ENCODE assay signal across 1 cellular context in the genomic region with DNA sequence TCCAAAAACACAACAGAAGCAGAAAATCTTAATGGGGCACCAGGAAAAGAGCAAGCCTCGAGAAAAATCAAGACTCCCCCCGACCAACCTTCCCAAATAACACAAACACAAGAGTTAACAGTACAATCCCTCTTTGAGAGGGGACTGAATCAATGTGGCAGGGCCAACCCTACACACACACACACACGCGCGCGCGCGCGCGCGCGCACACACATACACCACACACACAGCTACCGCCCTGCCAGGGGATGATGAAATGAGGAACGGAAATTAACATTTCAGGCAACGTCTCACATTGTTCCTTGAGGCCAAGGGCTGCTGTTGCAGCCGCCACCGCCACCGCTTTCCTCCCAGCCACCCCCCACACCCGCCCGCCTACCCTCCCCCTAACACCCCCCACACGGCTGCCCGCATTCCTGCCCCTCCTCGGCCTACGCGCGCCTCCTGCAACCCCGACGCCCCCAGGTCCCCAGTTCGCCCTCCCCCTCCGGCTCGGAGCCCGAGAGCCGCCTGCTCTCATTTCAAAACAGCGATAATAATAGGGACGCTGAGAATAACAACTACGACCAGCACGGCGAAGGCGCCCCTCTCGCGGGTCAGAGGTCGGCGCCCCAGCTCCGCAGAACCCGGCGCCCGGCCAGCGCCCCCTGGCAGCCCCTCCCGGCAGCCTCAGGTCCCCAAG.
A peak's percentile ranks its signal among the peaks of the same experiment; 100 is the strongest.
TF ChIP-seq lines count a peak whose summit lies in the region.

No MANE protein-coding gene starts in this region.

TF ChIP-seq in K562, 482 proteins besides CTCF, POLR2A, EP300 and RAD21 (continued from another document and continues in another):
- TF ChIP-seq, protein P1, sequence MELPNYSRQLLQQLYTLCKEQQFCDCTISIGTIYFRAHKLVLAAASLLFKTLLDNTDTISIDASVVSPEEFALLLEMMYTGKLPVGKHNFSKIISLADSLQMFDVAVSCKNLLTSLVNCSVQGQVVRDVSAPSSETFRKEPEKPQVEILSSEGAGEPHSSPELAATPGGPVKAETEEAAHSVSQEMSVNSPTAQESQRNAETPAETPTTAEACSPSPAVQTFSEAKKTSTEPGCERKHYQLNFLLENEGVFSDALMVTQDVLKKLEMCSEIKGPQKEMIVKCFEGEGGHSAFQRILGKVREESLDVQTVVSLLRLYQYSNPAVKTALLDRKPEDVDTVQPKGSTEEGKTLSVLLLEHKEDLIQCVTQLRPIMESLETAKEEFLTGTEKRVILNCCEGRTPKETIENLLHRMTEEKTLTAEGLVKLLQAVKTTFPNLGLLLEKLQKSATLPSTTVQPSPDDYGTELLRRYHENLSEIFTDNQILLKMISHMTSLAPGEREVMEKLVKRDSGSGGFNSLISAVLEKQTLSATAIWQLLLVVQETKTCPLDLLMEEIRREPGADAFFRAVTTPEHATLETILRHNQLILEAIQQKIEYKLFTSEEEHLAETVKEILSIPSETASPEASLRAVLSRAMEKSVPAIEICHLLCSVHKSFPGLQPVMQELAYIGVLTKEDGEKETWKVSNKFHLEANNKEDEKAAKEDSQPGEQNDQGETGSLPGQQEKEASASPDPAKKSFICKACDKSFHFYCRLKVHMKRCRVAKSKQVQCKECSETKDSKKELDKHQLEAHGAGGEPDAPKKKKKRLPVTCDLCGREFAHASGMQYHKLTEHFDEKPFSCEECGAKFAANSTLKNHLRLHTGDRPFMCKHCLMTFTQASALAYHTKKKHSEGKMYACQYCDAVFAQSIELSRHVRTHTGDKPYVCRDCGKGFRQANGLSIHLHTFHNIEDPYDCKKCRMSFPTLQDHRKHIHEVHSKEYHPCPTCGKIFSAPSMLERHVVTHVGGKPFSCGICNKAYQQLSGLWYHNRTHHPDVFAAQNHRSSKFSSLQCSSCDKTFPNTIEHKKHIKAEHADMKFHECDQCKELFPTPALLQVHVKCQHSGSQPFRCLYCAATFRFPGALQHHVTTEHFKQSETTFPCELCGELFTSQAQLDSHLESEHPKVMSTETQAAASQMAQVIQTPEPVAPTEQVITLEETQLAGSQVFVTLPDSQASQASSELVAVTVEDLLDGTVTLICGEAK (IDR thresholded peaks at IDR 0.05): 0 out of 2 replicates have a peak, but pooled peaks have one; percentile 54
- TF ChIP-seq, protein P1 (CRISPR knock-in tag; IDR thresholded peaks at IDR 0.05): no peak
- peak; percentile 42 for TF ChIP-seq NFIC (IDR thresholded peaks at IDR 0.05)
- peak in 1 of 2 experiments; percentile 61; a peak in 2 of 4 replicates for TF ChIP-seq TBL1XR1 (IDR thresholded peaks at IDR 0.05; ENCODE audit: low read length in 2 of 2)
- no peak for TF ChIP-seq CBFA2T2 (conservative IDR thresholded peaks at IDR 0.05)
- TF ChIP-seq PRPF4 (IDR thresholded peaks at IDR 0.05; ENCODE audit: insufficient read depth, low read depth, low read length, poor library complexity, severe bottlenecking): peak; percentile 61
- peak; percentile 44; the same call in 1 of the 2 replicates for TF ChIP-seq GABPB1 (CRISPR knock-in tag; IDR thresholded peaks at IDR 0.05)
- TF ChIP-seq STAT5B (CRISPR knock-in tag; IDR thresholded peaks at IDR 0.05): no peak
- peak; percentile 16 for TF ChIP-seq PRDM10 (IDR thresholded peaks at IDR 0.05; ENCODE audit: partially characterized antibody)
- TF ChIP-seq, protein P2, sequence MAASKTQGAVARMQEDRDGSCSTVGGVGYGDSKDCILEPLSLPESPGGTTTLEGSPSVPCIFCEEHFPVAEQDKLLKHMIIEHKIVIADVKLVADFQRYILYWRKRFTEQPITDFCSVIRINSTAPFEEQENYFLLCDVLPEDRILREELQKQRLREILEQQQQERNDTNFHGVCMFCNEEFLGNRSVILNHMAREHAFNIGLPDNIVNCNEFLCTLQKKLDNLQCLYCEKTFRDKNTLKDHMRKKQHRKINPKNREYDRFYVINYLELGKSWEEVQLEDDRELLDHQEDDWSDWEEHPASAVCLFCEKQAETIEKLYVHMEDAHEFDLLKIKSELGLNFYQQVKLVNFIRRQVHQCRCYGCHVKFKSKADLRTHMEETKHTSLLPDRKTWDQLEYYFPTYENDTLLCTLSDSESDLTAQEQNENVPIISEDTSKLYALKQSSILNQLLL (CRISPR knock-in tag; IDR thresholded peaks at IDR 0.05; ENCODE audit: borderline replicate concordance): no peak
- no peak for TF ChIP-seq MTA2 (IDR thresholded peaks at IDR 0.05; ENCODE audit: low read depth)
- TF ChIP-seq, protein P3, sequence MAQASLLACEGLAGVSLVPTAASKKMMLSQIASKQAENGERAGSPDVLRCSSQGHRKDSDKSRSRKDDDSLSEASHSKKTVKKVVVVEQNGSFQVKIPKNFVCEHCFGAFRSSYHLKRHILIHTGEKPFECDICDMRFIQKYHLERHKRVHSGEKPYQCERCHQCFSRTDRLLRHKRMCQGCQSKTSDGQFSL (CRISPR knock-in tag; IDR thresholded peaks at IDR 0.05): peak; percentile 81
- TF ChIP-seq, protein P3 (tag; IDR thresholded peaks at IDR 0.05): peak in 1 of 2 experiments; percentile 89; a peak in 2 of 4 replicates
- no peak for TF ChIP-seq CHD2 (IDR thresholded peaks at IDR 0.05; ENCODE audit: low read depth, low read length)
- no peak for TF ChIP-seq EZH2 (IDR thresholded peaks at IDR 0.05; ENCODE audit: borderline replicate concordance, low read depth, low read length)
- no peak; the same call in 1 of the 2 replicates for TF ChIP-seq L3MBTL2 (IDR thresholded peaks at IDR 0.05)
- TF ChIP-seq HDGF (IDR thresholded peaks at IDR 0.05): 0 out of 2 replicates have a peak, but pooled peaks have one; percentile 40
- peak in 1 of 2 experiments; percentile 74; a peak in 1 of 4 replicates for TF ChIP-seq TEAD1 (CRISPR knock-in tag; IDR thresholded peaks at IDR 0.05)
- peak; percentile 48; the same call in 1 of the 2 replicates for TF ChIP-seq SUPT5H (IDR thresholded peaks at IDR 0.05)
- peak; percentile 34; the same call in 1 of the 2 replicates for TF ChIP-seq GATAD2A (IDR thresholded peaks at IDR 0.05)
- peak; percentile 82 for TF ChIP-seq POLR2G (IDR thresholded peaks at IDR 0.05; ENCODE audit: low read depth, low read length)
- TF ChIP-seq U2AF2 (optimal IDR thresholded peaks at IDR 0.05; ENCODE audit: low read depth, low read length): no peak
- TF ChIP-seq SREBF1 (IDR thresholded peaks at IDR 0.05; ENCODE audit: borderline replicate concordance, low read depth, low read length): no peak
- TF ChIP-seq LARP7 (IDR thresholded peaks at IDR 0.05): peak; percentile 64; the same call in 1 of the 2 replicates
- TF ChIP-seq, protein P4, sequence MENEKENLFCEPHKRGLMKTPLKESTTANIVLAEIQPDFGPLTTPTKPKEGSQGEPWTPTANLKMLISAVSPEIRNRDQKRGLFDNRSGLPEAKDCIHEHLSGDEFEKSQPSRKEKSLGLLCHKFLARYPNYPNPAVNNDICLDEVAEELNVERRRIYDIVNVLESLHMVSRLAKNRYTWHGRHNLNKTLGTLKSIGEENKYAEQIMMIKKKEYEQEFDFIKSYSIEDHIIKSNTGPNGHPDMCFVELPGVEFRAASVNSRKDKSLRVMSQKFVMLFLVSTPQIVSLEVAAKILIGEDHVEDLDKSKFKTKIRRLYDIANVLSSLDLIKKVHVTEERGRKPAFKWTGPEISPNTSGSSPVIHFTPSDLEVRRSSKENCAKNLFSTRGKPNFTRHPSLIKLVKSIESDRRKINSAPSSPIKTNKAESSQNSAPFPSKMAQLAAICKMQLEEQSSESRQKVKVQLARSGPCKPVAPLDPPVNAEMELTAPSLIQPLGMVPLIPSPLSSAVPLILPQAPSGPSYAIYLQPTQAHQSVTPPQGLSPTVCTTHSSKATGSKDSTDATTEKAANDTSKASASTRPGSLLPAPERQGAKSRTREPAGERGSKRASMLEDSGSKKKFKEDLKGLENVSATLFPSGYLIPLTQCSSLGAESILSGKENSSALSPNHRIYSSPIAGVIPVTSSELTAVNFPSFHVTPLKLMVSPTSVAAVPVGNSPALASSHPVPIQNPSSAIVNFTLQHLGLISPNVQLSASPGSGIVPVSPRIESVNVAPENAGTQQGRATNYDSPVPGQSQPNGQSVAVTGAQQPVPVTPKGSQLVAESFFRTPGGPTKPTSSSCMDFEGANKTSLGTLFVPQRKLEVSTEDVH (IDR thresholded peaks at IDR 0.05; ENCODE audit: low read depth, partially characterized antibody): peak; percentile 83
- TF ChIP-seq PREB (CRISPR knock-in tag; IDR thresholded peaks at IDR 0.05): no peak
- peak in 1 of 2 experiments; percentile 22; a peak in 1 of 4 replicates for TF ChIP-seq SIN3A (IDR thresholded peaks at IDR 0.05; ENCODE audit: borderline replicate concordance in 2 of 2, control insufficient read depth in 1 of 2, low read depth in 2 of 2, low read length in 2 of 2)
- TF ChIP-seq ZBTB8A (IDR thresholded peaks at IDR 0.05; ENCODE audit: partially characterized antibody): no peak
- no peak; the same call in 1 of the 2 replicates for TF ChIP-seq DPF2 (IDR thresholded peaks at IDR 0.05)
- no peak for TF ChIP-seq RBM15 (IDR thresholded peaks at IDR 0.05; ENCODE audit: insufficient read depth, low read length)
- TF ChIP-seq KAT7 (CRISPR knock-in tag; IDR thresholded peaks at IDR 0.05; ENCODE audit: borderline replicate concordance): peak; percentile 33; the same call in 1 of the 2 replicates
- TF ChIP-seq TRIM24 (IDR thresholded peaks at IDR 0.05): peak; percentile 45 to 59; a peak in 3 of 4 replicates
- TF ChIP-seq NR2C1 (IDR thresholded peaks at IDR 0.05): peak; percentile 69
- TF ChIP-seq NR2C1 (tag; IDR thresholded peaks at IDR 0.05): peak; percentile 87
- TF ChIP-seq ELK3 (CRISPR knock-in tag; IDR thresholded peaks at IDR 0.05): no peak
- no peak for TF ChIP-seq NEUROD1 (IDR thresholded peaks at IDR 0.05; ENCODE audit: borderline replicate concordance, low read depth, low read length, partially characterized antibody)
- TF ChIP-seq NRF1 (conservative IDR thresholded peaks at IDR 0.05 in 1 of 2, IDR thresholded peaks at IDR 0.05 in 1 of 2): peak; percentile 91 to 92
- TF ChIP-seq DNMT1 (IDR thresholded peaks at IDR 0.05): no peak
- peak; percentile 59 for TF ChIP-seq GABPA (tag; conservative IDR thresholded peaks at IDR 0.05; ENCODE audit: low read depth)
